12 cellular contexts compared by ENCODE assay signal in the genomic region with DNA sequence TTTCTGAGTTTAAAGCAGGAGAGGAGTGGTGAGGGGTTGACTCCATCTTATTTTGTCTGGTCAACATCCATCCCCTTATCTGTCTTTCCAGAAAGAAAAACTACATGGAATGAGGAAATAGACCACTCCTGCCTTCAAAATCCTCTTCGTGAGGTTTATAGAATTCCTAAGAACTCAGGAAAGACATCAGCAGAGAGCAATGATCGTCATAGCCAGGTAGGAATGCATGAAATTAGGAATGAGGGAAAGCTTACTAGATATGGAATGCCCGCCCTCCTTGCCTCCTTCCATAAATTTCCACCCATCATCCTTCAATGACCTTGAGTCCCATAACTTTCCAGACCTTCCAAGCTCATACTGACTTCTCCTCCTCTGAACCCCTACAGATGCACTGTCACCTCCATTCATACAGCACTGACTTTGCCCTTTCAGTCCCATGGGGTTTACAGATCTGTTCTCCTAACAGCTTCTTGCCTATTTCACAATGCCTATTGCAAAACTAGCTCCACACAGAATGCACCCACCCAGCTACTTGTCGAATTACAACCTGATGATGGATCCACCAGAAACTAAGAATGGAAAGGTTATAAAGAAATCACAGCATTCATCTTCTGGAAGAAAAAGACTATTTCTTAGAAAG. TPM values are rescaled to one million over a fixed set of nuclear protein-coding genes. Genes with fewer than 3 reads are reported as not detected.
DNase-seq lines count a peak whose midpoint lies in the region; ATAC-seq and TF ChIP-seq lines count a peak whose summit lies in the region.
"Had no signal": no experiment of that assay in that cellular context is flagged by ENCODE, and none has a peak within 500 bp of the region (broad histone marks: within the 10 kb centered on the region; RNA-seq: fewer than 3 reads in every experiment).

No MANE protein-coding gene starts in this region.

- H3K36me3 Mint-ChIP-seq in activated naive CD4-positive, alpha-beta T cell treated with anti-CD3 and anti-CD28 coated beads for 36 hours (ENCODE audit: low read depth): peaks cover 36% of the 10 kb centered on the region
- H3K36me3 Mint-ChIP-seq in MCF 10A (ENCODE audit: insufficient read depth, unreplicated experiment): peaks cover 18% of the 10 kb centered on the region
- peaks cover 31% of the 10 kb centered on the region for H3K36me3 Mint-ChIP-seq in type B pancreatic cell

- no TSS peak for BruUV-seq in MCF 10A (replicated peaks; lab: Mats Ljungman, UMichigan)

- peak; percentile 31 for ATAC-seq in left lung
- ATAC-seq: activated CD8-positive, alpha-beta memory T cell treated with anti-CD3 and anti-CD28 coated beads, Interleukin-2, amount 10 ng/mL, durations not matched to agents 7 days and 5 days; naive thymus-derived CD4-positive, alpha-beta T cell had no signal

- H3K4me1 Mint-ChIP-seq in activated naive CD4-positive, alpha-beta T cell treated with anti-CD3 and anti-CD28 coated beads for 36 hours (ENCODE audit: low read depth): peaks cover 20% of the 10 kb centered on the region
- H3K4me1 Mint-ChIP-seq in MCF 10A (ENCODE audit: insufficient read depth, unreplicated experiment) (peaks cover 68% of the 10 kb centered on the region), type B pancreatic cell (ENCODE audit: unreplicated experiment) (peaks cover 9% of the 10 kb centered on the region)

- no peak overlapping the region for H3K4me3 Mint-ChIP-seq in activated naive CD4-positive, alpha-beta T cell treated with anti-CD3 and anti-CD28 coated beads for 36 hours
- H3K4me3 Mint-ChIP-seq in MCF 10A (ENCODE audit: unreplicated experiment) (no peak overlapping the region), type B pancreatic cell (no peak overlapping the region)
- H3K4me3 Mint-ChIP-seq: activated CD8-positive, alpha-beta memory T cell treated with anti-CD3 and anti-CD28 coated beads, Interleukin-2, amount 10 ng/mL, durations not matched to agents 7 days and 5 days; naive thymus-derived CD4-positive, alpha-beta T cell had no signal

- H3K27me3 ChIP-seq in left lung: no peaks in the 10 kb centered on the region

- no peaks in the 10 kb centered on the region for H3K9me3 ChIP-seq in left lung

- no peak overlapping the region for H3K27ac ChIP-seq in left lung

- no peaks in the 10 kb centered on the region for H3K27me3 Mint-ChIP-seq in activated naive CD4-positive, alpha-beta T cell treated with anti-CD3 and anti-CD28 coated beads for 36 hours (ENCODE audit: low read depth)
- H3K27me3 Mint-ChIP-seq in MCF 10A (ENCODE audit: insufficient read depth, unreplicated experiment) (no peaks in the 10 kb centered on the region), type B pancreatic cell (no peaks in the 10 kb centered on the region)
- H3K27me3 Mint-ChIP-seq: activated CD8-positive, alpha-beta memory T cell treated with anti-CD3 and anti-CD28 coated beads, Interleukin-2, amount 10 ng/mL, durations not matched to agents 7 days and 5 days; naive thymus-derived CD4-positive, alpha-beta T cell had no signal

- no peak for DNase-seq in activated naive CD4-positive, alpha-beta T cell treated with anti-CD3 and anti-CD28 coated beads for 36 hours
- no peak for DNase-seq in activated naive CD4-positive, alpha-beta T cell treated with Interleukin-2 at 50 U/mL for 16 hours
- DNase-seq in MCF 10A (ENCODE audit: unreplicated experiment): peak; percentile 88
- no peak for DNase-seq in left lung
- no peak for DNase-seq in type B pancreatic cell (ENCODE audit: extremely low spot score, unreplicated experiment)
- DNase-seq in activated gamma-delta T cell treated with Interleukin-2 at 50 U/mL for 16 hours: no peak
- no peak for DNase-seq in NCI-H128 (lab: John Stamatoyannopoulos, UW; ENCODE audit: unreplicated experiment)
- DNase-seq in activated CD8-positive, alpha-beta memory T cell treated with anti-CD3 and anti-CD28 coated beads, Interleukin-2, amount 50 U/mL, for 4 hours: no peak
- DNase-seq: activated CD8-positive, alpha-beta memory T cell treated with anti-CD3 and anti-CD28 coated beads, Interleukin-2, amount 10 ng/mL, durations not matched to agents 7 days and 5 days; naive thymus-derived CD4-positive, alpha-beta T cell; NCI-H446; stimulated activated CD4-positive, alpha-beta T cell treated with anti-CD3 and anti-CD28 coated beads, Interleukin-4, amount 100 ng/mL, for 24 hours had no signal

- H3K36me3 ChIP-seq in left lung: peaks cover 0 to 67% of the 10 kb centered on the region in 2 donors

- POLR2A ChIA-PET in MCF 10A (lab: Yijun Ruan, JAX): interaction anchor here (0.6 to 11.1 kb wide), 19 partner anchors 8 to 481 kb away, joined by 3 to 253 read pairs (median 7); a partner anchor contains a TSS

- CTCF ChIA-PET in activated naive CD4-positive, alpha-beta T cell treated with anti-CD3 and anti-CD28 coated beads for 36 hours (lab: Charles Lee): interaction anchor here (0.8 to 28.3 kb wide), 4 partner anchors 9 to 372 kb away, joined by 3 to 859 read pairs (median 60); a partner anchor contains a TSS
- CTCF ChIA-PET in MCF 10A (lab: Yijun Ruan, JAX): interaction anchor here (0.6 to 38.8 kb wide), 14 partner anchors 9 to 372 kb away, joined by 3 to 1125 read pairs (median 5); a partner anchor contains a TSS

- no peaks in the 10 kb centered on the region for H3K9me3 Mint-ChIP-seq in activated naive CD4-positive, alpha-beta T cell treated with anti-CD3 and anti-CD28 coated beads for 36 hours
- no peaks in the 10 kb centered on the region for H3K9me3 Mint-ChIP-seq in MCF 10A (ENCODE audit: unreplicated experiment)
- no peaks in the 10 kb centered on the region for H3K9me3 Mint-ChIP-seq in type B pancreatic cell

- peaks cover 0 to 26% of the 10 kb centered on the region in 2 donors for H3K4me1 ChIP-seq in left lung

- peak overlapping the region; percentile 40 for H3K27ac Mint-ChIP-seq in activated naive CD4-positive, alpha-beta T cell treated with anti-CD3 and anti-CD28 coated beads for 36 hours
- H3K27ac Mint-ChIP-seq in MCF 10A (ENCODE audit: low read depth, unreplicated experiment): peak overlapping the region; percentile 29
- peak overlapping the region; percentile 82 for H3K27ac Mint-ChIP-seq in type B pancreatic cell
- H3K27ac Mint-ChIP-seq: activated CD8-positive, alpha-beta memory T cell treated with anti-CD3 and anti-CD28 coated beads, Interleukin-2, amount 10 ng/mL, durations not matched to agents 7 days and 5 days had no signal

- TF ChIP-seq CTCF in MCF 10A (IDR thresholded peaks at IDR 0.05; ENCODE audit: unreplicated experiment): no peak
- TF ChIP-seq CTCF in left lung (IDR thresholded peaks at IDR 0.05): no peak
- no peak for TF ChIP-seq CTCF in type B pancreatic cell (conservative IDR thresholded peaks at IDR 0.05)

- H3K4me3 ChIP-seq in left lung: no peak overlapping the region

- intact Hi-C loops in activated naive CD4-positive, alpha-beta T cell treated with anti-CD3 and anti-CD28 coated beads for 36 hours (cut with micrococcal nuclease): no loop called here
- intact Hi-C loops in MCF 10A (cut with micrococcal nuclease): no loop called here
- intact Hi-C loops in left lung (cut with DNase I): no loop called here

RNA-seq across cellular contexts. Expression of a gene that starts 23.7 kb away (rescaled TPM):
- 10 to 100 TPM; 63.7 to 65.6 TPM for total RNA-seq in activated naive CD4-positive, alpha-beta T cell treated with anti-CD3 and anti-CD28 coated beads for 36 hours
- total RNA-seq in MCF 10A (2022): 86.0 and 94.8 TPM in 2 replicates
- 10 to 100 TPM; 35.7 to 53.0 TPM for total RNA-seq in left lung
- 43.3 and 48.9 TPM in 2 replicates for total RNA-seq in type B pancreatic cell (ENCODE audit: low replicate concordance)

RNA-seq across cellular contexts. Expression of a gene that starts 59.2 kb away (rescaled TPM):
- 10 to 100 TPM; 61.0 to 65.4 TPM for total RNA-seq in activated naive CD4-positive, alpha-beta T cell treated with anti-CD3 and anti-CD28 coated beads for 36 hours
- 3.4 and 4.4 TPM in 2 replicates for total RNA-seq in MCF 10A (2022)
- total RNA-seq in left lung: 10 to 100 TPM; 26.5 to 42.6 TPM
- total RNA-seq in type B pancreatic cell (ENCODE audit: low replicate concordance): 55.1 and 77.5 TPM in 2 replicates

Comparison
In these comparisons a context has a peak if more than half of its experiments do, and no peak if none do; other contexts are left out.
1. H3K27ac Mint-ChIP-seq: peak in every context shown above with its lines; median percentile 82 in type B pancreatic cell; 40 in activated naive CD4-positive, alpha-beta T cell treated with anti-CD3 and anti-CD28 coated beads for 36 hours; 29 in MCF 10A.